In the genomic region with DNA sequence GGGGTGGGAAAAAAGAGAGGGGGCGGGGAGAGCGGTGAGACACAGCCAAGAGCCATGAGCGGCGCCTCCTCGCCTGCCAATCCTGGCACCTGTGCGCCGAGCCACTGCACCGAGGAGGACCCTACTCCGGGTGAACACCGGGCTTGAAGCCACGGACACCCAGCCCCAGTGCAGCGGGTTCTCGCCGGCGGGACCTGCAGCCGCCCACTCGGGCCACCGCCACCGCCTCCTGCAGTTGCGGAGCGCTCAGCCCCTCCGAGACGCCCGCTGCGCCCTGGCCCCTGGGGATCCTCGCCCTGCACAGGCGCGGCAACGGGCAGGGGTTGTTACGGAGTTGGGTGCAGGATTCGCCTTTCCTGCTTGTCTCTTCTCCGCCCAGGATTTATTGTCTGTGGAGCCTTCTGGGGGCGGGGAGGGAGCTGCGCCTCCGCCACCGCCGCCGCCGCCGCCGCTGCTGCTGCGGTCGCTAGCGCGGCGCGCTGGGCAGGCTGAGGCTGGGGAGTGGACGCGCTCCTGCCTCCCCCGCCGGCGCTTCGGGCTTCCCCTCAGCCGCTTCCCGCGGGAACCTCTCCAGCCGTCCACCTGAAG, we compare ENCODE assay signal across 8 cellular contexts. TPM values are rescaled to one million over a fixed set of nuclear protein-coding genes. Genes with fewer than 3 reads are reported as not detected.
DNase-seq lines count a peak whose midpoint lies in the region; ATAC-seq and TF ChIP-seq lines count a peak whose summit lies in the region.

TSS of gene LRRC7 (plus strand) at position 76 of the 588 bp plus-strand sequence. CDS start 718 bp downstream, outside the sequence.

- H3K27ac Mint-ChIP-seq in type B pancreatic cell: peak within 1 kb of the TSS; percentile 72

- H3K23ac ChIP-seq in mesenchymal stem cell (ENCODE audit: low read length in 2 of 2): no peak within 1 kb of the TSS

- H4K8ac ChIP-seq in mesenchymal stem cell (ENCODE audit: low read length): no peak within 1 kb of the TSS

- peaks cover 26% of the 10 kb centered on the region for H3K4me1 ChIP-seq in mesenchymal stem cell (ENCODE audit: control insufficient read depth, insufficient read depth, low read depth, low read length)

- H3K9me3 ChIP-seq in mesenchymal stem cell (ENCODE audit: control insufficient read depth, low read length): peaks cover 2% of the 10 kb centered on the region

- H3K4ac ChIP-seq in mesenchymal stem cell (ENCODE audit: low read depth in 1 of 2, low read length in 2 of 2): no peak within 1 kb of the TSS

- H3K36me3 Mint-ChIP-seq in type B pancreatic cell: no peaks in the 10 kb centered on the region

- ATAC-seq in HG03159 (IDR thresholded peaks at IDR 0.05; ENCODE audit: unreplicated experiment) (peak; percentile 15), HG03196 (IDR thresholded peaks at IDR 0.05; ENCODE audit: unreplicated experiment) (no peak), HG03095 (IDR thresholded peaks at IDR 0.05; ENCODE audit: unreplicated experiment) (no peak)

- WGBS in mesenchymal stem cell: 1% methylated on average over 42 of the region's 57 CpGs

- no peaks in the 10 kb centered on the region for H3K9me3 Mint-ChIP-seq in type B pancreatic cell

- TF ChIP-seq CTCF in epithelial cell of esophagus (IDR thresholded peaks at IDR 0.05; ENCODE audit: insufficient read depth, low read depth, low read length, missing control alignments): no peak
- TF ChIP-seq CTCF in type B pancreatic cell (conservative IDR thresholded peaks at IDR 0.05): no peak

- peaks cover 79% of the 10 kb centered on the region for H3K27me3 Mint-ChIP-seq in type B pancreatic cell

- H3K14ac ChIP-seq in mesenchymal stem cell (ENCODE audit: low read length in 2 of 2): peak within 1 kb of the TSS in 1 of 2 experiments; percentile 71

- no peak within 1 kb of the TSS for H4K91ac ChIP-seq in mesenchymal stem cell (ENCODE audit: low read length)

- H3K36me3 ChIP-seq in mesenchymal stem cell (ENCODE audit: control insufficient read depth in 1 of 2, insufficient read depth in 2 of 2, low read depth in 1 of 2, low read length in 2 of 2): no peaks in the 10 kb centered on the region

- no peak within 1 kb of the TSS for H2BK5ac ChIP-seq in mesenchymal stem cell (ENCODE audit: low read depth, low read length, poor library complexity, severe bottlenecking)

- H3K4me2 ChIP-seq in mesenchymal stem cell (ENCODE audit: low read length, poor library complexity, severe bottlenecking): peak within 1 kb of the TSS; percentile 75

- no peak within 1 kb of the TSS for H2BK12ac ChIP-seq in mesenchymal stem cell (ENCODE audit: low read length in 2 of 2)

- H3K4me3 Mint-ChIP-seq in type B pancreatic cell: peak within 1 kb of the TSS; percentile 94

- no peak within 1 kb of the TSS for H3K9ac ChIP-seq in mesenchymal stem cell (ENCODE audit: low read length)

- H3K18ac ChIP-seq in mesenchymal stem cell (ENCODE audit: low read depth in 1 of 2, low read length in 2 of 2): peak within 1 kb of the TSS in 1 of 2 experiments; percentile 44

- H3K27me3 ChIP-seq in mesenchymal stem cell (ENCODE audit: control insufficient read depth in 1 of 2, insufficient read depth in 1 of 2, low read length in 2 of 2): peaks cover 25 to 54% of the 10 kb centered on the region in 2 experiments

- H3K27ac ChIP-seq in mesenchymal stem cell (ENCODE audit: low read length, poor library complexity, severe bottlenecking): no peak within 1 kb of the TSS

- peak within 1 kb of the TSS; percentile 61 for H2AFZ ChIP-seq in mesenchymal stem cell (ENCODE audit: low read depth, low read length)

- H2BK15ac ChIP-seq in mesenchymal stem cell (ENCODE audit: low read depth, poor library complexity, severe bottlenecking): peak within 1 kb of the TSS; percentile 6

- H3K79me1 ChIP-seq in mesenchymal stem cell (replicated peaks; ENCODE audit: low read length, poor library complexity, severe bottlenecking): no peaks in the 10 kb centered on the region

- no peak within 1 kb of the TSS for H2BK120ac ChIP-seq in mesenchymal stem cell (ENCODE audit: low read depth, low read length)

- DNase-seq in EL (peak; percentile 4), SK-N-DZ (ENCODE audit: low spot score) (peak; percentile 19), epithelial cell of esophagus (ENCODE audit: low read depth) (peak; percentile 29), mesenchymal stem cell (peak; percentile 27), type B pancreatic cell (ENCODE audit: extremely low spot score, unreplicated experiment) (no peak)

- H3K4me3 ChIP-seq in epithelial cell of esophagus (ENCODE audit: low read length) (peak within 1 kb of the TSS; percentile 47), mesenchymal stem cell (ENCODE audit: insufficient read depth in 1 of 2, low read depth in 1 of 2, low read length in 2 of 2) (peak within 1 kb of the TSS; percentile 58 to 76)

- H3K4me1 Mint-ChIP-seq in type B pancreatic cell (ENCODE audit: unreplicated experiment): peaks cover 8% of the 10 kb centered on the region

- H2AK5ac ChIP-seq in mesenchymal stem cell (ENCODE audit: low read length, severe bottlenecking): no peak within 1 kb of the TSS

RNA-seq across cellular contexts. Expression of gene LRRC7, which starts in this region (rescaled TPM):
- polyA plus RNA-seq in SK-N-DZ (2014; cell fraction: cytosol; rRNA removed): 0.06 and 0.25 TPM in 2 replicates
- polyA plus RNA-seq in SK-N-DZ (2014; cell fraction: nucleus; rRNA removed): 0.06 and 0.34 TPM in 2 replicates
- 0.43 TPM for polyA plus RNA-seq in mesenchymal stem cell (2013, experiment 1 of 2)
- polyA plus RNA-seq in mesenchymal stem cell (2013, experiment 2 of 2): 0.41 TPM
- total RNA-seq in type B pancreatic cell (ENCODE audit: low replicate concordance): 1.9 and 2.8 TPM in 2 replicates
